ENCODE assay signal across 34 cellular contexts in genomic region chr5:148595697-148596096, GRCh38. TPM values are rescaled to one million over a fixed set of nuclear protein-coding genes. Genes with fewer than 3 reads are reported as not detected.
"Had no signal": no experiment of that assay in that cellular context is flagged by ENCODE, and none has a peak within 500 bp of the region (broad histone marks: within the 10 kb centered on the region; RNA-seq: fewer than 3 reads in every experiment).

No MANE protein-coding gene starts in this region.

- H3K27me3 ChIP-seq: neural progenitor cell, ovary, spleen, suprapubic skin, testis, tibial nerve, upper lobe of left lung, uterus had no signal

- H2AFZ ChIP-seq: neural progenitor cell, parathyroid adenoma had no signal

- H3K4me1 ChIP-seq: neural progenitor cell, parathyroid adenoma, psoas muscle, spleen, suprapubic skin, testis, tibial nerve, upper lobe of left lung, uterus had no signal

- H3K4me2 ChIP-seq: neural progenitor cell, smooth muscle cell had no signal

- H3K9ac ChIP-seq: neural progenitor cell, parathyroid adenoma had no signal

- ATAC-seq: naive thymus-derived CD4-positive, alpha-beta T cell; natural killer cell; psoas muscle; right cardiac atrium; sciatic nerve; stimulated activated memory B cell treated with anti-CD40 and anti-IgM and Interleukin-4, amounts not matched to agents 10 μg/mL and 1 μg/mL and 100 μg/mL, for 72 hours; stimulated activated naive CD8-positive, alpha-beta T cell treated with anti-CD3 and anti-CD28 coated beads, Interleukin-15, amount 100 ng/mL, for 72 hours; stimulated activated naive CD8-positive, alpha-beta T cell treated with anti-CD3 and anti-CD28 coated beads, Interleukin-15, Interleukin-2, amounts not matched to agents 100 U/mL and 50 U/mL, for 24 hours had no signal

- H3K27ac ChIP-seq: neural progenitor cell, ovary, parathyroid adenoma, psoas muscle, skin epidermis, spleen, suprapubic skin, testis, tibial nerve, upper lobe of left lung, uterus had no signal

- H3K79me2 ChIP-seq: parathyroid adenoma had no signal

- H3K36me3 ChIP-seq: ovary, spleen, suprapubic skin, tibial nerve, upper lobe of left lung, uterus had no signal

- DNase-seq: naive thymus-derived CD4-positive, alpha-beta T cell; natural killer cell; occipital lobe; ovary; posterior cingulate gyrus; psoas muscle; right cardiac atrium; spleen; stimulated activated CD4-positive, alpha-beta T cell treated with anti-CD3 and anti-CD28 coated beads, Interleukin-12 subunit alpha, Interleukin-12 subunit beta, amount 100 ng/mL, for 4 hours; stimulated activated CD4-positive, alpha-beta T cell treated with anti-CD3 and anti-CD28 coated beads, Interleukin-1b, Interleukin-23, amount 100 ng/mL, for 48 hours; stimulated activated CD4-positive, alpha-beta T cell treated with anti-CD3 and anti-CD28 coated beads, Interleukin-4, amount 100 ng/mL, for 1 hour; stimulated activated CD4-positive, alpha-beta T cell treated with anti-CD3 and anti-CD28 coated beads, Interleukin-4, amount 100 ng/mL, for 4 hours; stimulated activated CD8-positive, alpha-beta memory T cell treated with anti-CD3 and anti-CD28 coated beads, Interleukin-4, amount 100 ng/mL, for 48 hours; stimulated activated naive CD4-positive, alpha-beta T cell; stimulated activated naive CD8-positive, alpha-beta T cell treated with anti-CD3 and anti-CD28 coated beads, Interleukin-15, amount 100 ng/mL, for 72 hours; stimulated activated naive CD8-positive, alpha-beta T cell treated with anti-CD3 and anti-CD28 coated beads, Interleukin-15, Interleukin-2, amounts not matched to agents 100 U/mL and 50 U/mL, for 24 hours; substantia nigra; testis; trophoblast cell; upper lobe of left lung; uterus had no signal

- H3K9me3 ChIP-seq: ovary, psoas muscle, suprapubic skin, testis, uterus had no signal

- H3K4me3 ChIP-seq: neural progenitor cell, ovary, psoas muscle, skin epidermis, smooth muscle cell, spleen, suprapubic skin, testis, tibial nerve, upper lobe of left lung, uterus had no signal

RNA-seq across cellular contexts. Expression of gene HTR4, which starts 58.6 kb away (rescaled TPM):
- total RNA-seq: naive thymus-derived CD4-positive, alpha-beta T cell; natural killer cell; osteoblast; progenitor cell of endocrine pancreas; renal cortical epithelial cell; ureter had no signal
- polyA plus RNA-seq: naive thymus-derived CD4-positive, alpha-beta T cell; neural cell; smooth muscle cell had no signal
